ENCODE assay signal across 24 cellular contexts in the genomic region with DNA sequence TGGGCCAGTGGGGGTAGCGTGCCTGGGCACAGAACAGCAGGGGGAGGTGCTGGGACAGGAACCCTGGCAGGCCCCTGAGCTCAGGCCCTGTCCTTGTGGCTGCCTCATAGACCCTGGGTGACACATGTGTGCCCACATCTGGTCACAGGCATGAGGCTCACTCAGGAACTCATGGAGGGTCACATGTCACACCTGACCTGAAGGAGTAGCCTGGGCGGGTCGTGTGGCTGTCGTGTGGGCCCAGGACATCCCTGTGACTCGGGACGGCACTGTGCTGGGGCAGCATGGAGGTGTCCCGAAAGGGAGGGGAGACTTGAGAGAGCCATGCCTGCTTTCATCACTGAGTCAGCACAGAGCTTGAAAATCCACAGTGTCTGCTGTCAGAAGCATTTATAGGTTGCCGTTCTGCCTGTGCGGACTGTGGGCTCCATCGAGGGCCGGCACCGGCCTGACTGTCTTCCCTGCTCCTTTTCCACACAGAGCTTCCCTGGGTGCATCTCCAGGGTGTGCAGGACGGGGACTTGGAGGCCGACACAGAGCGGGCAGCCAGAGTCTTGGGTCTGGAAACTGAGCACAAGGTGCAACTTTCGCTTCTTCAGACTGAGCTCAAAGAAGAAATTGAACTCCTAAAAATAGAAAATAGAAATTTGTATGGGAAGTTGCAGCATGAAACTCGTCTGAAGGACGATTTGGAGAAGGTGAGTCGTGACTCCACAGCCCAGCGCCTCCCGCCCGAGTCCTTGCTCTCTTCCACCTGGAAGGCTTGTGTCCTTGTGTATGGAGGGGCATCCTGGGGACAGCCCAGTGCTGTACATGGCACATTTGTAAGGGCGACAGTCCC. TPM values are rescaled to one million over a fixed set of nuclear protein-coding genes. Genes with fewer than 3 reads are reported as not detected.
DNase-seq lines count a peak whose midpoint lies in the region; ATAC-seq and TF ChIP-seq lines count a peak whose summit lies in the region.
"Had no signal": no experiment of that assay in that cellular context is flagged by ENCODE, and none has a peak within 500 bp of the region (broad histone marks: within the 10 kb centered on the region; RNA-seq: fewer than 3 reads in every experiment).

No MANE protein-coding gene starts in this region.

- H3K9me3 Mint-ChIP-seq in endothelial cell (ENCODE audit: unreplicated experiment), result no peaks in the 10 kb centered on the region
- H3K9me3 Mint-ChIP-seq: CD4-positive, alpha-beta T cell had no signal

- no peaks in the 10 kb centered on the region for H3K27me3 ChIP-seq in right atrium auricular region
- H3K27me3 ChIP-seq: MG63, upper lobe of right lung had no signal

- no peak overlapping the region for H3K4me3 ChIP-seq in right atrium auricular region
- H3K4me3 ChIP-seq: MG63, SK-N-MC, upper lobe of right lung had no signal

- intact Hi-C loops in left ventricle myocardium superior (cut with micrococcal nuclease), result no loop called here

- peak; percentile 15 for DNase-seq in left ventricle myocardium superior
- no peak for DNase-seq in right atrium auricular region (ENCODE audit: low spot score)
- DNase-seq in endothelial cell (ENCODE audit: low spot score), result no peak
- no peak for DNase-seq in stimulated activated CD8-positive, alpha-beta memory T cell treated with anti-CD3 and anti-CD28 coated beads, Interleukin-4, amount 100 ng/mL, for 48 hours
- no peak for DNase-seq in DMS53 treated with DMSO at 0.1 percent for 48 hours (lab: John Stamatoyannopoulos, UW; ENCODE audit: unreplicated experiment)
- no peak for DNase-seq in HT-29 (ENCODE audit: low spot score)
- DNase-seq: activated CD4-positive, CD25-positive, alpha-beta regulatory T cell treated with anti-CD3 and anti-CD28 coated beads, Interleukin-2, amount 50 U/mL, for 72 hours; activated gamma-delta T cell; amygdala; CD4-positive, alpha-beta T cell; cerebellar nuclear complex; effector memory CD4-positive, alpha-beta T cell; hypothalamus; MG63; NCI-H2029 treated with DMSO at 0.1 percent for 48 hours; NCI-H510A treated with DMSO at 0.1 percent for 48 hours; PC-3; retina; stimulated activated CD4-positive, alpha-beta T cell treated with anti-CD3 and anti-CD28 coated beads, Interleukin-15, amount 100 ng/mL, for 24 hours; upper lobe of right lung had no signal

- no peaks in the 10 kb centered on the region for H3K9me3 ChIP-seq in right atrium auricular region
- H3K9me3 ChIP-seq: MG63, upper lobe of right lung had no signal

- peak; percentile 8 for ATAC-seq in left ventricle myocardium superior
- ATAC-seq in HG02870 (IDR thresholded peaks at IDR 0.05; ENCODE audit: unreplicated experiment), result peak; percentile 43
- ATAC-seq in GM18870 (IDR thresholded peaks at IDR 0.05; ENCODE audit: unreplicated experiment), result no peak
- ATAC-seq: HCT116, PC-3, upper lobe of right lung had no signal

- peak overlapping the region; percentile 49 for H3K4me3 Mint-ChIP-seq in endothelial cell (ENCODE audit: unreplicated experiment)
- H3K4me3 Mint-ChIP-seq: CD4-positive, alpha-beta T cell had no signal

- TF ChIP-seq CTCF in right atrium auricular region (IDR thresholded peaks at IDR 0.05), result no peak
- no peak for TF ChIP-seq CTCF in endothelial cell (IDR thresholded peaks at IDR 0.05; ENCODE audit: unreplicated experiment)

- no peaks in the 10 kb centered on the region for H3K4me1 ChIP-seq in right atrium auricular region
- H3K4me1 ChIP-seq: upper lobe of right lung had no signal

- peaks cover 3% of the 10 kb centered on the region for H3K27me3 Mint-ChIP-seq in endothelial cell (ENCODE audit: unreplicated experiment)
- H3K27me3 Mint-ChIP-seq: CD4-positive, alpha-beta T cell had no signal

- peaks cover 69% of the 10 kb centered on the region for H3K36me3 ChIP-seq in right atrium auricular region

- no peaks in the 10 kb centered on the region for H3K4me1 Mint-ChIP-seq in endothelial cell (ENCODE audit: unreplicated experiment)

- no peak overlapping the region for H3K27ac Mint-ChIP-seq in endothelial cell (ENCODE audit: unreplicated experiment)
- H3K27ac Mint-ChIP-seq: CD4-positive, alpha-beta T cell had no signal

- H3K27ac ChIP-seq in right atrium auricular region, result no peak overlapping the region
- H3K27ac ChIP-seq: SK-N-MC, upper lobe of right lung had no signal

- peaks cover 35% of the 10 kb centered on the region for H3K36me3 Mint-ChIP-seq in endothelial cell (ENCODE audit: low read depth, unreplicated experiment)

RNA-seq across cellular contexts. Expression of a gene that starts 32.8 kb away (rescaled TPM):
- total RNA-seq in left ventricle myocardium superior, result 36.4 TPM
- 10 to 100 TPM; 31.7 to 40.3 TPM for total RNA-seq in right atrium auricular region
- total RNA-seq in endothelial cell (ENCODE audit: unreplicated experiment), result 36.0 TPM
- total RNA-seq in HT-29 (2014; rRNA removed; shearing (Covaris generic)), result 33.9 and 51.3 TPM in 2 replicates

RNA-seq across cellular contexts. Expression of a gene that starts 33.0 kb away (rescaled TPM):
- total RNA-seq in left ventricle myocardium superior (1.2 TPM), right atrium auricular region (under 1 TPM; 0.31 to 0.74 TPM), endothelial cell (ENCODE audit: unreplicated experiment) (5.9 TPM)
- 14.7 and 17.2 TPM in 2 replicates for total RNA-seq in HT-29 (2014; rRNA removed; shearing (Covaris generic))
